In genomic region chr16:80509872-80510271, GRCh38 we compare ENCODE assay signal across 22 cellular contexts. TPM values are rescaled to one million over a fixed set of nuclear protein-coding genes. Genes with fewer than 3 reads are reported as not detected.
"Had no signal": no experiment of that assay in that cellular context is flagged by ENCODE, and none has a peak within 500 bp of the region (broad histone marks: within the 10 kb centered on the region; RNA-seq: fewer than 3 reads in every experiment).

No MANE protein-coding gene starts in this region.

- H3K27ac Mint-ChIP-seq: activated CD4-positive, alpha-beta T cell treated with anti-CD3 and anti-CD28 coated beads for 36 hours; activated CD8-positive, alpha-beta T cell treated with anti-CD3 and anti-CD28 coated beads, Interleukin-2, amount 10 ng/mL, durations not matched to agents 7 days and 5 days; activated naive CD4-positive, alpha-beta T cell treated with anti-CD3 and anti-CD28 coated beads, Interleukin-2, amount 50 U/mL, for 72 hours; activated T-cell treated with anti-CD3 and anti-CD28 coated beads, Interleukin-2, amount 50 U/mL, for 72 hours; endodermal cell had no signal

- H3K4me3 ChIP-seq: cardiac muscle cell, dorsolateral prefrontal cortex, gastrocnemius medialis, heart right ventricle, lung, ovary, sigmoid colon, spleen, stomach, testis had no signal

- H3K27ac ChIP-seq: cardiac muscle cell, dorsolateral prefrontal cortex, gastrocnemius medialis, heart right ventricle, ovary, sigmoid colon, spleen, stomach, testis, WERI-Rb-1 had no signal

- ATAC-seq: activated CD4-positive, alpha-beta T cell treated with anti-CD3 and anti-CD28 coated beads for 36 hours; activated CD8-positive, alpha-beta T cell treated with anti-CD3 and anti-CD28 coated beads, Interleukin-2, amount 10 ng/mL, durations not matched to agents 7 days and 5 days; activated naive CD4-positive, alpha-beta T cell treated with anti-CD3 and anti-CD28 coated beads, Interleukin-2, amount 50 U/mL, for 72 hours; activated T-cell treated with anti-CD3 and anti-CD28 coated beads, Interleukin-2, amount 50 U/mL, for 72 hours; gastrocnemius medialis; heart right ventricle; left colon had no signal

- H3K4me3 Mint-ChIP-seq: activated CD4-positive, alpha-beta T cell treated with anti-CD3 and anti-CD28 coated beads for 36 hours; activated CD8-positive, alpha-beta T cell treated with anti-CD3 and anti-CD28 coated beads, Interleukin-2, amount 10 ng/mL, durations not matched to agents 7 days and 5 days; activated T-cell treated with anti-CD3 and anti-CD28 coated beads, Interleukin-2, amount 50 U/mL, for 72 hours; endodermal cell had no signal

- H3K36me3 ChIP-seq: cardiac muscle cell, gastrocnemius medialis, heart right ventricle, ovary, sigmoid colon, spleen, stomach, WERI-Rb-1 had no signal

- H3K9me3 Mint-ChIP-seq: activated naive CD4-positive, alpha-beta T cell treated with anti-CD3 and anti-CD28 coated beads, Interleukin-2, amount 50 U/mL, for 72 hours; activated T-cell treated with anti-CD3 and anti-CD28 coated beads, Interleukin-2, amount 50 U/mL, for 72 hours; endodermal cell had no signal

- H3K36me3 Mint-ChIP-seq: activated naive CD4-positive, alpha-beta T cell treated with anti-CD3 and anti-CD28 coated beads, Interleukin-2, amount 50 U/mL, for 72 hours had no signal

- H3K27me3 ChIP-seq: cardiac muscle cell, ovary, testis had no signal

- H3K4me1 ChIP-seq: gastrocnemius medialis, sigmoid colon, spleen, stomach had no signal

- H3K4me1 Mint-ChIP-seq: activated CD4-positive, alpha-beta T cell treated with anti-CD3 and anti-CD28 coated beads for 36 hours had no signal

- DNase-seq: activated CD4-positive, alpha-beta T cell treated with anti-CD3 and anti-CD28 coated beads for 36 hours; activated CD8-positive, alpha-beta memory T cell treated with anti-CD3 and anti-CD28 coated beads, Interleukin-2, amount 50 U/mL, for 48 hours; activated CD8-positive, alpha-beta T cell treated with anti-CD3 and anti-CD28 coated beads, Interleukin-2, amount 10 ng/mL, durations not matched to agents 7 days and 5 days; activated gamma-delta T cell; activated T-cell treated with anti-CD3 and anti-CD28 coated beads, Interleukin-2, amount 50 U/mL, for 72 hours; dorsolateral prefrontal cortex; endodermal cell; erythroblast; gastrocnemius medialis; heart right ventricle; left colon; midbrain; ovary; sigmoid colon; spleen; stomach; T1000; testis; WERI-Rb-1 had no signal

- H3K9me3 ChIP-seq: gastrocnemius medialis, heart right ventricle, ovary, sigmoid colon, spleen, stomach, testis had no signal

RNA-seq across cellular contexts. Expression of gene DYNLRB2, which starts 30.9 kb away (rescaled TPM):
- total RNA-seq: activated CD4-positive, alpha-beta T cell treated with anti-CD3 and anti-CD28 coated beads for 36 hours; activated CD8-positive, alpha-beta T cell treated with anti-CD3 and anti-CD28 coated beads, Interleukin-2, amount 10 ng/mL, durations not matched to agents 7 days and 5 days; activated naive CD4-positive, alpha-beta T cell treated with anti-CD3 and anti-CD28 coated beads, Interleukin-2, amount 50 U/mL, for 72 hours; cardiac muscle cell; endodermal cell; gastrocnemius medialis; stomach had no signal
